ENCODE assay signal across 8 cellular contexts in the genomic region with DNA sequence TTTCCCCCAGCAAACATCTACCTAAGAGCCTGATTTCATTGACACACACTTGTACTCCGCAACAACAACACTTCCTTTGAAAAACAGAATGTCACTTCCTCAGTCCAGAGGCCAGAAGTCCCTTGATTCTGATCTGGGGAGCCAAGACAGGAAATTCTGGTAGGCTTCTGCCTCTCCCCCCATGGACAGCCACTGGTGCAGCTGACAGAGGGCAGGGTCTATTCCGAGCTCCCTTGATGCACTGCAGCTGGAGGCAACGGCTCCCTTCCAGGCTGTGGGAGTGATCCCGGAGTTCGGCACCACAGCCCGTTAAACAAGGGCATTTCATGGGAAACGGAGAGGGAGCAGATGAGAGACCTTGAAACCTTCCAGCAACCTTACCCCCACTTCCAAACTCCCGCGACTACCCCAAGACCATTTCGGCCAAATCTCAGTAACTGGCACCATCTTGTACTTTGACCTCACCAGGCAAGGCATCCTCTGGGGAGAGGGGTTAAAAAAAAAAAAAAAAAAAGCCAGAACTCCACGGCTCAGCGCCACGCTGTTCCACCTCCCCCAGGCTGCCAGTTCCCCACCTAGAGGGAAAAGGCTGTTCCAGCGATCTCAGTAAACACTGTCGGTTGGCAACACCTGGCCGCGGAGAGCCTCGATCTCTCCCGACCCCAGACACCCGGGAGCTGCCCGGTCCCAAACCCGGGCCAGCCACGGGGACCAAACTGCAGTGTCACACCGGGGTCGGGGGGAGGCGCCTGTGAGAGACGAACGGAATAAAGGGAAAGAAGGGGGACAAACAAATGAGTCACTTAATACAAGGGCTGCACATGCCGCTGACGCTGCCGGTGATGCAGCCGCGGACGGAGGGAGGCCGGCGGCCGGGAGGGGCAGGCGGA. TPM values are rescaled to one million over a fixed set of nuclear protein-coding genes. Genes with fewer than 3 reads are reported as not detected.
A peak's percentile ranks its signal among the peaks of the same experiment; 100 is the strongest.
DNase-seq lines count a peak whose midpoint lies in the region; ATAC-seq, FAIRE-seq and TF ChIP-seq lines count a peak whose summit lies in the region.

No MANE protein-coding gene starts in this region.

- DNase-seq in A172 (ENCODE audit: low spot score) (peak; percentile 85), NCI-H2196 treated with DMSO at 0.1 percent for 48 hours (lab: John Stamatoyannopoulos, UW; ENCODE audit: unreplicated experiment) (peak; percentile 49), WTC11 (ENCODE audit: low spot score) (peak; percentile 81), bronchial epithelial cell (ENCODE audit: low read depth) (peak; percentile 58), iris pigment epithelial cell (ENCODE audit: low read depth) (peak; percentile 89)
- DNase-seq in stimulated activated CD4-positive, alpha-beta T cell treated with anti-CD3 and anti-CD28 coated beads, Interleukin-12 subunit alpha, Interleukin-12 subunit beta, amount 100 ng/mL, for 24 hours (ENCODE audit: low read depth in 2 of 2), result peak; percentile 43 to 68

- CTCF ChIA-PET in WTC11 (lab: Charles Lee), result interaction anchor here (0.6 to 4.0 kb wide), 13 partner anchors 8 to 229 kb away, joined by 3 to 33 read pairs (median 4); partner anchors contain the start of genes KCTD21 and USP35

- no peaks in the 10 kb centered on the region for H3K36me3 Mint-ChIP-seq in WTC11

- TF ChIP-seq CTCF in WTC11 (IDR thresholded peaks at IDR 0.05) (peak; percentile 30; the same call in 1 of the 2 replicates), bronchial epithelial cell (IDR thresholded peaks at IDR 0.05; ENCODE audit: insufficient read depth, low read length, severe bottlenecking) (peak; percentile 56)

- H3K9me3 Mint-ChIP-seq in WTC11, result no peaks in the 10 kb centered on the region

- H3K4me3 Mint-ChIP-seq in WTC11, result peak overlapping the region; percentile 93

- peak overlapping the region; percentile 7 for H3K27ac Mint-ChIP-seq in WTC11

- peak overlapping the region; percentile 59 for H3K4me3 ChIP-seq in bronchial epithelial cell (ENCODE audit: low read depth, low read length)

- no peaks in the 10 kb centered on the region for H3K36me3 ChIP-seq in bronchial epithelial cell (ENCODE audit: control insufficient read depth, insufficient read depth, low read length)

- POLR2A ChIA-PET in WTC11 (lab: Charles Lee), result interaction anchor here (0.6 to 0.7 kb wide), 3 partner anchors 11 to 250 kb away, joined by 3 to 6 read pairs (median 3); no protein-coding TSS in a partner anchor

- FAIRE-seq in bronchial epithelial cell (lab: Jason Lieb, UNC), result no peak

- peaks cover 26% of the 10 kb centered on the region for H3K27me3 Mint-ChIP-seq in WTC11 (ENCODE audit: low read depth)

- H3K4me1 Mint-ChIP-seq in WTC11, result peaks cover 34% of the 10 kb centered on the region

- ATAC-seq in GM18867 (IDR thresholded peaks at IDR 0.05; ENCODE audit: unreplicated experiment) (peak; percentile 60), HG03135 (IDR thresholded peaks at IDR 0.05; ENCODE audit: unreplicated experiment) (peak; percentile 50), WTC11 (peak; percentile 56)

- no peaks in the 10 kb centered on the region for H3K27me3 ChIP-seq in bronchial epithelial cell (ENCODE audit: control insufficient read depth, insufficient read depth, low read length)

TF ChIP-seq in WTC11, 78 proteins besides CTCF, POLR2A, EP300 and RAD21:
- TF ChIP-seq E2F5 (CRISPR knock-in tag; IDR thresholded peaks at IDR 0.05) (0 out of 2 replicates have a peak, but pooled peaks have one; percentile 13), MYBL2 (CRISPR knock-in tag; IDR thresholded peaks at IDR 0.05) (peak; percentile 61; the same call in 1 of the 2 replicates), HMGXB4 (CRISPR knock-in tag; IDR thresholded peaks at IDR 0.05) (0 out of 2 replicates have a peak, but pooled peaks have one; percentile 63), GABPB1 (CRISPR knock-in tag; IDR thresholded peaks at IDR 0.05) (peak; percentile 11; the same call in 1 of the 2 replicates), SP1 (CRISPR knock-in tag; conservative IDR thresholded peaks at IDR 0.05) (0 out of 2 replicates have a peak, but pooled peaks have one; percentile 15)
- TF ChIP-seq, protein P1, sequence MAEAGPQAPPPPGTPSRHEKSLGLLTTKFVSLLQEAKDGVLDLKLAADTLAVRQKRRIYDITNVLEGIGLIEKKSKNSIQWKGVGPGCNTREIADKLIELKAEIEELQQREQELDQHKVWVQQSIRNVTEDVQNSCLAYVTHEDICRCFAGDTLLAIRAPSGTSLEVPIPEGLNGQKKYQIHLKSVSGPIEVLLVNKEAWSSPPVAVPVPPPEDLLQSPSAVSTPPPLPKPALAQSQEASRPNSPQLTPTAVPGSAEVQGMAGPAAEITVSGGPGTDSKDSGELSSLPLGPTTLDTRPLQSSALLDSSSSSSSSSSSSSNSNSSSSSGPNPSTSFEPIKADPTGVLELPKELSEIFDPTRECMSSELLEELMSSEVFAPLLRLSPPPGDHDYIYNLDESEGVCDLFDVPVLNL (CRISPR knock-in tag; IDR thresholded peaks at IDR 0.05; ENCODE audit: borderline replicate concordance, low read depth), result no peak

RNA-seq across cellular contexts. Expression of gene GAB2, which starts 1.1 kb away (rescaled TPM):
- total RNA-seq in A172 (2014; rRNA removed; shearing (Covaris generic)), result 12.1 and 18.3 TPM in 2 replicates
- total RNA-seq in WTC11 (2021) (8.5 to 10.6 TPM (median 9.7 TPM) in 3 replicates), bronchial epithelial cell (6.6 and 7.9 TPM in 2 replicates)

Comparison
In these comparisons a context has a peak if more than half of its experiments do, and no peak if none do; other contexts are left out.
1. Peak in every context shown above with its lines: DNase-seq, ATAC-seq and H3K4me3 ChIP-seq.